20 cellular contexts compared by ENCODE assay signal in the genomic region with DNA sequence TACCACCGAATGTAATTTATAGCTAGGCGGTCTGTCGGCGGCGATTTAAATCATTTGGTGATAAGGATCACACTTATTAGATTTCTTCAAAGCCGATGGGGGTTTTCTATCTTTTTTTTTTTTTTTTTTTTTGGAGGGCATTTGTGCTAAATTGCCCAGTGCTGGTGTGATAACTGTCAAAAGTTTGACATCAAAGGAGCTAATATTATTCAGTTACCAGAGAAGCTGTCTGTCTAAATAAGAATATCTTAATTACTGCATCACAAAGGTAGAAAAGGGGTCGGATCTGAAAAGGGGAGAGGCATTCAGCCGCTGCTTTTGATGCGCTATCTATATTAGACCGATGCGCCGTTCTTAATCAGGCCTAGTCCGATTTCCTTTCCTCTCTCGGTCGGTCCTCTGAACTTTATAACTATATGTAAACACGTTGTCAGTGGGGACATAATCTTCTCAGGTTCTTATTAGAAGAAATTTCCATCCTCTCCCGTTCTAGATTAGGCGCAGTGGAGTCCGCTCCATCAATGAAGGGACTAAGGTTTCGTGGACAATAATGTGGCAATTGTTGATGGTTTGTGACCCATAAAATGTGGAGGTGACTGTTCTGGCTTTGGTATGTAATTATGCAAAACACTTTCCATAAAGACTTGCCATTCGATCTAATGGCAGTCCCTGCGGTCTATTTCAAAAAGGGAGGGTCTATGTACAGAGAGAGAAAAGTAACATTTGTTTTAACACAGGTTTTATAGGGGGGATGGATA.
A peak's percentile ranks its signal among the peaks of the same experiment; 100 is the strongest.
DNase-seq lines count a peak whose midpoint lies in the region; ATAC-seq and TF ChIP-seq lines count a peak whose summit lies in the region.
"Had no signal": no experiment of that assay in that cellular context is flagged by ENCODE, and none has a peak within 500 bp of the region (broad histone marks: within the 10 kb centered on the region; RNA-seq: fewer than 3 reads in every experiment).

No MANE protein-coding gene starts in this region.

- peaks cover 99% of the 10 kb centered on the region for H3K27me3 Mint-ChIP-seq in nephron (ENCODE audit: low read depth)

- peaks cover 43% of the 10 kb centered on the region for H3K4me1 Mint-ChIP-seq in nephron

- H3K27ac Mint-ChIP-seq in nephron, result no peak overlapping the region

- no peak for ATAC-seq in HG02623 (IDR thresholded peaks at IDR 0.05; ENCODE audit: unreplicated experiment)
- ATAC-seq: activated naive CD4-positive, alpha-beta T cell treated with anti-CD3 and anti-CD28 coated beads, Interleukin-2, amount 50 U/mL, for 72 hours; body of pancreas; pancreas had no signal

- peak overlapping the region in 2 of 3 experiments; percentile 44 to 63 for H3K4me3 Mint-ChIP-seq in nephron

- DNase-seq in COR-L47 (lab: John Stamatoyannopoulos, UW) (peak; percentile 71), ELF-1 (ENCODE audit: low read depth, low spot score) (peak; percentile 6), NCI-H69 (lab: John Stamatoyannopoulos, UW) (peak; percentile 85), cerebellar cortex (ENCODE audit: low spot score) (no peak)
- no peak for DNase-seq in activated effector memory CD4-positive, alpha-beta T cell treated with anti-CD3 and anti-CD28 coated beads, Interleukin-2, amount 50 U/mL, for 16 hours
- DNase-seq: activated CD4-positive, alpha-beta T cell treated with anti-CD3 and anti-CD28 coated beads, Interleukin-2, amount 50 U/mL, for 1 hour; body of pancreas; CD8-positive, alpha-beta memory T cell; colonic mucosa; DMS79 treated with DMSO at 0.1 percent for 48 hours; head of caudate nucleus; IMR-90; NCI-H1417 treated with DMSO at 0.1 percent for 48 hours; NK-92 treated with Interleukin-12 subunit alpha and Interleukin-12 subunit beta, amount 100 ng/mL, for 24 hours; pancreas; sigmoid colon; stimulated activated naive CD4-positive, alpha-beta T cell treated with Interleukin-2 at 50 U/mL for 16 hours had no signal

- H3K9me3 Mint-ChIP-seq in nephron, result no peaks in the 10 kb centered on the region

- H3K36me3 Mint-ChIP-seq in nephron (ENCODE audit: low read depth), result peaks cover 7% of the 10 kb centered on the region

- no peak for TF ChIP-seq CTCF in nephron (IDR thresholded peaks at IDR 0.05; ENCODE audit: unreplicated experiment in 3 of 3)

Comparison
In these comparisons a context has a peak if more than half of its experiments do, and no peak if none do; other contexts are left out.
1. DNase-seq: peak in COR-L47 (single experiment), ELF-1 (single experiment) and NCI-H69 (single experiment); none in cerebellar cortex (single experiment) and activated effector memory CD4-positive, alpha-beta T cell treated with anti-CD3 and anti-CD28 coated beads, Interleukin-2, amount 50 U/mL, for 16 hours (single experiment).